10 cellular contexts compared by ENCODE assay signal in the genomic region with DNA sequence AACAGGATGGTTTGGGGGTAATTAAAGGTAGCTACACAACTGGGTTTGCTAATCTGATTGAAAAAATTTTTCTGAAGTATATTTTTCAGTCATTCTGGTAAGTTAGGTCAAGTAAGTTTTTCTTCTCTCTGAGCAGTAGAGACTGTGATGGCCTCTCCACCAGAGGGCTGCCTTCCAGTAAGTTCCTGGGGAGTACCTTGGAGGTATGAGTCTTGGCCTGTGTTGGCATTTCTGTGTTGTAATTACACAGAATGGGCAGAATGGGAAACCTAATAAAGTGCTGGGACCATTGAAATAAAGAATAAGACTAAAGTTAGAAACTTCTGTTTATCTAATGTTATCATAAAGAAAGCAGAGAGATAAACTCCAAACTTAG.
A peak's percentile ranks its signal among the peaks of the same experiment; 100 is the strongest.
DNase-seq lines count a peak whose midpoint lies in the region; ATAC-seq, FAIRE-seq and TF ChIP-seq lines count a peak whose summit lies in the region.
"Had no signal": no experiment of that assay in that cellular context is flagged by ENCODE, and none has a peak within 500 bp of the region (broad histone marks: within the 10 kb centered on the region; RNA-seq: fewer than 3 reads in every experiment).

No MANE protein-coding gene starts in this region.

- FAIRE-seq in GM19239 (lab: Jason Lieb, UNC), result no peak

- TF ChIP-seq CTCF in fibroblast of villous mesenchyme (IDR thresholded peaks at IDR 0.05; ENCODE audit: insufficient read depth, low read depth, low read length), result peak; percentile 41
- peak; percentile 73 for TF ChIP-seq CTCF in retinal pigment epithelial cell (conservative IDR thresholded peaks at IDR 0.05; ENCODE audit: low read depth, low read length)

- peak; percentile 49 for DNase-seq in H4 (ENCODE audit: low spot score)
- DNase-seq in RPMI8226, result peak; percentile 10
- DNase-seq in fibroblast of villous mesenchyme (ENCODE audit: low read depth), result peak; percentile 26
- DNase-seq in retinal pigment epithelial cell (ENCODE audit: low read depth), result no peak
- no peak for DNase-seq in DMS79 (lab: John Stamatoyannopoulos, UW)
- DNase-seq in GM19239 (ENCODE audit: insufficient read length, low spot score), result no peak
- DNase-seq: activated CD8-positive, alpha-beta T cell treated with anti-CD3 and anti-CD28 coated beads, Interleukin-2, amount 10 ng/mL, durations not matched to agents 7 days and 5 days; stimulated activated CD4-positive, alpha-beta T cell treated with anti-CD3 and anti-CD28 coated beads, Interleukin-4, amount 100 ng/mL, for 1 hour had no signal

- ATAC-seq in HG03139 (IDR thresholded peaks at IDR 0.05; ENCODE audit: unreplicated experiment), result no peak
- no peak for ATAC-seq in GM21529 (IDR thresholded peaks at IDR 0.05; ENCODE audit: unreplicated experiment)
- ATAC-seq: activated CD8-positive, alpha-beta T cell treated with anti-CD3 and anti-CD28 coated beads, Interleukin-2, amount 10 ng/mL, durations not matched to agents 7 days and 5 days had no signal

- H3K4me3 ChIP-seq in fibroblast of villous mesenchyme (ENCODE audit: low read depth, low read length) (no peak overlapping the region), retinal pigment epithelial cell (ENCODE audit: low read length) (no peak overlapping the region)

Comparison
In these comparisons a context has a peak if more than half of its experiments do, and no peak if none do; other contexts are left out.
1. DNase-seq: peak in H4 (single experiment), RPMI8226 (single experiment) and fibroblast of villous mesenchyme (single experiment); none in retinal pigment epithelial cell (single experiment), DMS79 (single experiment) and GM19239 (single experiment).